Comparison of ENCODE assay signal across 8 cellular contexts in genomic region chr4:148442830-148443549, GRCh38.
A peak's percentile ranks its signal among the peaks of the same experiment; 100 is the strongest.
DNase-seq lines count a peak whose midpoint lies in the region; ATAC-seq and TF ChIP-seq lines count a peak whose summit lies in the region.

No MANE protein-coding gene starts in this region.

- CTCF ChIA-PET in AG04449 (lab: Yijun Ruan, JAX), result no interaction called here

- ATAC-seq in GM18867 (IDR thresholded peaks at IDR 0.05; ENCODE audit: unreplicated experiment), result peak; percentile 12
- peak; percentile 1 for ATAC-seq in stimulated activated effector memory CD8-positive, alpha-beta T cell treated with anti-CD3 and anti-CD28 coated beads, Interleukin-12 subunit alpha, Interleukin-12 subunit beta, amount 100 ng/mL, for 72 hours

- H3K27ac ChIP-seq in HUES6 (ENCODE audit: low read depth, low read length), result no peak overlapping the region

- H3K4me3 ChIP-seq in AG04449 (ENCODE audit: low read depth, low read length) (peak overlapping the region; percentile 72), HUES6 (ENCODE audit: low read depth, low read length) (peak overlapping the region; percentile 89), astrocyte of the cerebellum (ENCODE audit: low read depth, low read length) (peak overlapping the region; percentile 86), iPS-18c (ENCODE audit: insufficient read depth, low read depth, low read length) (peak overlapping the region; percentile 72)

- peaks cover 77% of the 10 kb centered on the region for H3K27me3 ChIP-seq in HUES6 (ENCODE audit: control insufficient read depth, insufficient read depth, low read length)

- no peak overlapping the region for H3K9ac ChIP-seq in HUES6 (ENCODE audit: low read length)

- peak overlapping the region; percentile 94 for H3K27ac Mint-ChIP-seq in stimulated activated effector memory CD8-positive, alpha-beta T cell treated with anti-CD3 and anti-CD28 coated beads, Interleukin-12 subunit alpha, Interleukin-12 subunit beta, amount 100 ng/mL, for 72 hours

- peak overlapping the region; percentile 97 for H3K4me3 Mint-ChIP-seq in stimulated activated effector memory CD8-positive, alpha-beta T cell treated with anti-CD3 and anti-CD28 coated beads, Interleukin-12 subunit alpha, Interleukin-12 subunit beta, amount 100 ng/mL, for 72 hours

- no peaks in the 10 kb centered on the region for H3K9me3 Mint-ChIP-seq in stimulated activated effector memory CD8-positive, alpha-beta T cell treated with anti-CD3 and anti-CD28 coated beads, Interleukin-12 subunit alpha, Interleukin-12 subunit beta, amount 100 ng/mL, for 72 hours

- H3K4me1 Mint-ChIP-seq in stimulated activated effector memory CD8-positive, alpha-beta T cell treated with anti-CD3 and anti-CD28 coated beads, Interleukin-12 subunit alpha, Interleukin-12 subunit beta, amount 100 ng/mL, for 72 hours, result peaks cover 27% of the 10 kb centered on the region

- H3K4me1 ChIP-seq in HUES6 (ENCODE audit: control insufficient read depth, insufficient read depth, low read length), result peaks cover 21% of the 10 kb centered on the region; the same call in 1 of the 2 replicates

- in situ Hi-C loops in astrocyte of the cerebellum (cut with HindIII; ENCODE audit: low sequenced_read_pairs), result loop anchor here (25.0 kb wide), 1 partner anchor 506 kb away; no protein-coding TSS in a partner anchor

- no peaks in the 10 kb centered on the region for H3K9me3 ChIP-seq in HUES6 (ENCODE audit: control insufficient read depth, insufficient read depth, low read depth, low read length)
- H3K9me3 ChIP-seq in iPS-18c (ENCODE audit: control insufficient read depth, insufficient read depth, low read length), result no peaks in the 10 kb centered on the region

- POLR2A ChIA-PET in AG04449 (lab: Yijun Ruan, JAX), result no interaction called here

- peaks cover 27% of the 10 kb centered on the region for H3K36me3 Mint-ChIP-seq in stimulated activated effector memory CD8-positive, alpha-beta T cell treated with anti-CD3 and anti-CD28 coated beads, Interleukin-12 subunit alpha, Interleukin-12 subunit beta, amount 100 ng/mL, for 72 hours

- no peaks in the 10 kb centered on the region for H3K36me3 ChIP-seq in HUES6 (ENCODE audit: control insufficient read depth, insufficient read depth, low read length)

- DNase-seq in AG04449 (ENCODE audit: low read depth, low spot score) (no peak), astrocyte of the cerebellum (ENCODE audit: low read depth) (no peak), GF-D8 (lab: John Stamatoyannopoulos, UW) (no peak), midbrain (lab: John Stamatoyannopoulos, UW) (no peak)
- no peak for DNase-seq in stimulated activated effector memory CD8-positive, alpha-beta T cell treated with anti-CD3 and anti-CD28 coated beads, Interleukin-12 subunit alpha, Interleukin-12 subunit beta, amount 100 ng/mL, for 72 hours (ENCODE audit: low spot score in 2 of 2)

- TF ChIP-seq CTCF in AG04449 (IDR thresholded peaks at IDR 0.05; ENCODE audit: insufficient read depth, low read length, missing control alignments) (no peak), astrocyte of the cerebellum (IDR thresholded peaks at IDR 0.05; ENCODE audit: low read depth, low read length, missing control alignments) (no peak)
